Comparison of ENCODE assay signal across 30 cellular contexts in genomic region chr17:79575229-79575628, GRCh38. TPM values are rescaled to one million over a fixed set of nuclear protein-coding genes. Genes with fewer than 3 reads are reported as not detected.
"Had no signal": no experiment of that assay in that cellular context is flagged by ENCODE, and none has a peak within 500 bp of the region (broad histone marks: within the 10 kb centered on the region; RNA-seq: fewer than 3 reads in every experiment).

No MANE protein-coding gene starts in this region.

- H3K4me3 ChIP-seq: esophagus muscularis mucosa, gastrocnemius medialis had no signal

- H3K27me3 Mint-ChIP-seq: activated CD4-positive, alpha-beta memory T cell treated with anti-CD3 and anti-CD28 coated beads, Interleukin-2, amount 10 ng/mL, durations not matched to agents 7 days and 5 days; activated CD4-positive, alpha-beta T cell treated with anti-CD3 and anti-CD28 coated beads, Interleukin-2, amount 10 ng/mL, durations not matched to agents 7 days and 5 days; activated naive CD4-positive, alpha-beta T cell treated with anti-CD3 and anti-CD28 coated beads, Interleukin-2, amount 10 ng/mL, durations not matched to agents 7 days and 5 days; activated naive CD8-positive, alpha-beta T cell treated with anti-CD3 and anti-CD28 coated beads, Interleukin-2, amount 10 ng/mL, durations not matched to agents 7 days and 5 days had no signal

- H3K27ac Mint-ChIP-seq: activated CD4-positive, alpha-beta memory T cell treated with anti-CD3 and anti-CD28 coated beads, Interleukin-2, amount 10 ng/mL, durations not matched to agents 7 days and 5 days; activated CD4-positive, alpha-beta T cell treated with anti-CD3 and anti-CD28 coated beads, Interleukin-2, amount 10 ng/mL, durations not matched to agents 7 days and 5 days; activated naive CD4-positive, alpha-beta T cell treated with anti-CD3 and anti-CD28 coated beads, Interleukin-2, amount 10 ng/mL, durations not matched to agents 7 days and 5 days; activated naive CD4-positive, alpha-beta T cell treated with anti-CD3 and anti-CD28 coated beads, Interleukin-2, amount 50 U/mL, for 72 hours; activated naive CD8-positive, alpha-beta T cell treated with anti-CD3 and anti-CD28 coated beads, Interleukin-2, amount 10 ng/mL, durations not matched to agents 7 days and 5 days; activated T-cell treated with anti-CD3 and anti-CD28 coated beads, Interleukin-2, amount 50 U/mL, for 24 hours; activated T-cell treated with anti-CD3 and anti-CD28 coated beads, Interleukin-2, amount 50 U/mL, for 72 hours; effector memory CD8-positive, alpha-beta T cell; T-helper 17 cell; T-helper 2 cell treated with Interferon-gamma antibody and Interleukin-4, amounts not matched to agents 5 μg/mL and 100 μg/mL, for 36 hours had no signal

- DNase-seq: activated CD4-positive, alpha-beta memory T cell treated with anti-CD3 and anti-CD28 coated beads, Interleukin-2, amount 10 ng/mL, durations not matched to agents 7 days and 5 days; activated CD4-positive, alpha-beta T cell treated with anti-CD3 and anti-CD28 coated beads for 1 hour; activated CD4-positive, alpha-beta T cell treated with anti-CD3 and anti-CD28 coated beads for 4 hours; activated CD4-positive, alpha-beta T cell treated with anti-CD3 and anti-CD28 coated beads, Interleukin-2, amount 10 ng/mL, durations not matched to agents 7 days and 5 days; activated CD4-positive, alpha-beta T cell treated with anti-CD3 and anti-CD28 coated beads, Interleukin-2, amount 50 U/mL, for 4 hours; activated CD8-positive, alpha-beta memory T cell treated with anti-CD3 and anti-CD28 coated beads, Interleukin-2, amount 50 U/mL, for 48 hours; activated gamma-delta T cell; activated naive CD4-positive, alpha-beta T cell; activated naive CD4-positive, alpha-beta T cell treated with anti-CD3 and anti-CD28 coated beads, Interleukin-2, amount 10 ng/mL, durations not matched to agents 7 days and 5 days; activated naive CD8-positive, alpha-beta T cell treated with anti-CD3 and anti-CD28 coated beads, Interleukin-2, amount 10 ng/mL, durations not matched to agents 7 days and 5 days; activated T-cell treated with anti-CD3 and anti-CD28 coated beads for 4 hours; activated T-cell treated with anti-CD3 and anti-CD28 coated beads, Interleukin-2, amount 50 U/mL, for 24 hours; activated T-cell treated with anti-CD3 and anti-CD28 coated beads, Interleukin-2, amount 50 U/mL, for 72 hours; anterior cingulate cortex; brain microvascular endothelial cell; cortex of kidney; dermis blood vessel endothelial cell; effector CD4-positive, alpha-beta T cell; effector memory CD8-positive, alpha-beta T cell; erythroblast; foreskin keratinocyte; gastrocnemius medialis; T-helper 1 cell; T-helper 17 cell; T1000 had no signal

- H3K36me3 ChIP-seq: brain microvascular endothelial cell, gastrocnemius medialis had no signal

- H3K9me3 Mint-ChIP-seq: activated CD4-positive, alpha-beta memory T cell treated with anti-CD3 and anti-CD28 coated beads, Interleukin-2, amount 10 ng/mL, durations not matched to agents 7 days and 5 days; activated naive CD4-positive, alpha-beta T cell treated with anti-CD3 and anti-CD28 coated beads, Interleukin-2, amount 50 U/mL, for 72 hours; activated naive CD8-positive, alpha-beta T cell treated with anti-CD3 and anti-CD28 coated beads, Interleukin-2, amount 10 ng/mL, durations not matched to agents 7 days and 5 days; activated T-cell treated with anti-CD3 and anti-CD28 coated beads, Interleukin-2, amount 50 U/mL, for 24 hours; activated T-cell treated with anti-CD3 and anti-CD28 coated beads, Interleukin-2, amount 50 U/mL, for 72 hours; central memory CD8-positive, alpha-beta T cell; T-helper 2 cell treated with Interferon-gamma antibody and Interleukin-4, amounts not matched to agents 5 μg/mL and 100 μg/mL, for 36 hours had no signal

- H3K27me3 ChIP-seq: brain microvascular endothelial cell, foreskin keratinocyte had no signal

- ATAC-seq: activated naive CD4-positive, alpha-beta T cell treated with anti-CD3 and anti-CD28 coated beads, Interleukin-2, amount 50 U/mL, for 72 hours; activated T-cell treated with anti-CD3 and anti-CD28 coated beads, Interleukin-2, amount 50 U/mL, for 72 hours; effector memory CD8-positive, alpha-beta T cell; foreskin keratinocyte; gastrocnemius medialis; T-helper 17 cell had no signal

- H3K36me3 Mint-ChIP-seq: activated naive CD4-positive, alpha-beta T cell treated with anti-CD3 and anti-CD28 coated beads, Interleukin-2, amount 10 ng/mL, durations not matched to agents 7 days and 5 days; activated naive CD4-positive, alpha-beta T cell treated with anti-CD3 and anti-CD28 coated beads, Interleukin-2, amount 50 U/mL, for 72 hours; activated naive CD8-positive, alpha-beta T cell treated with anti-CD3 and anti-CD28 coated beads, Interleukin-2, amount 10 ng/mL, durations not matched to agents 7 days and 5 days had no signal

- H3K9me3 ChIP-seq: esophagus muscularis mucosa, gastrocnemius medialis had no signal

- H3K27ac ChIP-seq: brain microvascular endothelial cell, esophagus muscularis mucosa, foreskin keratinocyte, gastrocnemius medialis had no signal

- H3K4me3 Mint-ChIP-seq: activated CD4-positive, alpha-beta memory T cell treated with anti-CD3 and anti-CD28 coated beads, Interleukin-2, amount 10 ng/mL, durations not matched to agents 7 days and 5 days; activated CD4-positive, alpha-beta T cell treated with anti-CD3 and anti-CD28 coated beads, Interleukin-2, amount 10 ng/mL, durations not matched to agents 7 days and 5 days; activated naive CD4-positive, alpha-beta T cell treated with anti-CD3 and anti-CD28 coated beads, Interleukin-2, amount 10 ng/mL, durations not matched to agents 7 days and 5 days; activated naive CD8-positive, alpha-beta T cell treated with anti-CD3 and anti-CD28 coated beads, Interleukin-2, amount 10 ng/mL, durations not matched to agents 7 days and 5 days; activated T-cell treated with anti-CD3 and anti-CD28 coated beads, Interleukin-2, amount 50 U/mL, for 24 hours; activated T-cell treated with anti-CD3 and anti-CD28 coated beads, Interleukin-2, amount 50 U/mL, for 72 hours; central memory CD8-positive, alpha-beta T cell; effector memory CD8-positive, alpha-beta T cell; T-helper 17 cell; T-helper 2 cell treated with Interferon-gamma antibody and Interleukin-4, amounts not matched to agents 5 μg/mL and 100 μg/mL, for 36 hours had no signal

- H3K4me1 Mint-ChIP-seq: activated CD4-positive, alpha-beta memory T cell treated with anti-CD3 and anti-CD28 coated beads, Interleukin-2, amount 10 ng/mL, durations not matched to agents 7 days and 5 days; activated CD4-positive, alpha-beta T cell treated with anti-CD3 and anti-CD28 coated beads, Interleukin-2, amount 10 ng/mL, durations not matched to agents 7 days and 5 days; activated naive CD4-positive, alpha-beta T cell treated with anti-CD3 and anti-CD28 coated beads, Interleukin-2, amount 10 ng/mL, durations not matched to agents 7 days and 5 days; activated naive CD8-positive, alpha-beta T cell treated with anti-CD3 and anti-CD28 coated beads, Interleukin-2, amount 10 ng/mL, durations not matched to agents 7 days and 5 days; central memory CD8-positive, alpha-beta T cell; T-helper 17 cell had no signal

- H3K4me1 ChIP-seq: esophagus muscularis mucosa, gastrocnemius medialis had no signal

RNA-seq across cellular contexts. Expression of gene RBFOX3, which starts 35.6 kb away (rescaled TPM):
- total RNA-seq: activated CD4-positive, alpha-beta memory T cell treated with anti-CD3 and anti-CD28 coated beads, Interleukin-2, amount 10 ng/mL, durations not matched to agents 7 days and 5 days; activated CD4-positive, alpha-beta T cell treated with anti-CD3 and anti-CD28 coated beads, Interleukin-2, amount 10 ng/mL, durations not matched to agents 7 days and 5 days; activated naive CD4-positive, alpha-beta T cell treated with anti-CD3 and anti-CD28 coated beads, Interleukin-2, amount 50 U/mL, for 72 hours; activated naive CD8-positive, alpha-beta T cell treated with anti-CD3 and anti-CD28 coated beads, Interleukin-2, amount 10 ng/mL, durations not matched to agents 7 days and 5 days; cardiac septum; dermis blood vessel endothelial cell; foreskin keratinocyte; gastrocnemius medialis had no signal
- polyA plus RNA-seq: foreskin keratinocyte had no signal
